ENCODE assay signal across 2 cellular contexts in the genomic region with DNA sequence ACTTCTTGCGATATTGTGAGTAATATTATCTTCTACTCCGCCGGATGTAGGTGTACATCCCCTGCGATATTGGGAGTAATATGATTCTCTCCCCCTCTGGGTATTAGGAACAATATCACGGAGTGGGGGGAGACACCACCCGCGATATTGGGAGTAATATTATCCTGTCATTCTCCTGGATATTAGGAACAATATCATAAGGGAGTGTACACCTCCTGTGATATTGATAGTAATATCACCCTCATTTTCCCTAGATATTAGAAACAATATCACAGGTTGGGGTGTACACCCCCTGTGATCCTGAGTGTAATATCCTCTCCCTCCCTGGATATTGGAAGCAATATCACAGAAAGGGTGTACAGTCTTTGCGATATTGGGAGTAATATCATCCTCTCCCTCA.
TF ChIP-seq lines count a peak whose summit lies in the region.

No MANE protein-coding gene starts in this region.

TF ChIP-seq in HEK293, 187 proteins besides CTCF, POLR2A, EP300 and RAD21 (continued from another document):
- TF ChIP-seq, protein P1, sequence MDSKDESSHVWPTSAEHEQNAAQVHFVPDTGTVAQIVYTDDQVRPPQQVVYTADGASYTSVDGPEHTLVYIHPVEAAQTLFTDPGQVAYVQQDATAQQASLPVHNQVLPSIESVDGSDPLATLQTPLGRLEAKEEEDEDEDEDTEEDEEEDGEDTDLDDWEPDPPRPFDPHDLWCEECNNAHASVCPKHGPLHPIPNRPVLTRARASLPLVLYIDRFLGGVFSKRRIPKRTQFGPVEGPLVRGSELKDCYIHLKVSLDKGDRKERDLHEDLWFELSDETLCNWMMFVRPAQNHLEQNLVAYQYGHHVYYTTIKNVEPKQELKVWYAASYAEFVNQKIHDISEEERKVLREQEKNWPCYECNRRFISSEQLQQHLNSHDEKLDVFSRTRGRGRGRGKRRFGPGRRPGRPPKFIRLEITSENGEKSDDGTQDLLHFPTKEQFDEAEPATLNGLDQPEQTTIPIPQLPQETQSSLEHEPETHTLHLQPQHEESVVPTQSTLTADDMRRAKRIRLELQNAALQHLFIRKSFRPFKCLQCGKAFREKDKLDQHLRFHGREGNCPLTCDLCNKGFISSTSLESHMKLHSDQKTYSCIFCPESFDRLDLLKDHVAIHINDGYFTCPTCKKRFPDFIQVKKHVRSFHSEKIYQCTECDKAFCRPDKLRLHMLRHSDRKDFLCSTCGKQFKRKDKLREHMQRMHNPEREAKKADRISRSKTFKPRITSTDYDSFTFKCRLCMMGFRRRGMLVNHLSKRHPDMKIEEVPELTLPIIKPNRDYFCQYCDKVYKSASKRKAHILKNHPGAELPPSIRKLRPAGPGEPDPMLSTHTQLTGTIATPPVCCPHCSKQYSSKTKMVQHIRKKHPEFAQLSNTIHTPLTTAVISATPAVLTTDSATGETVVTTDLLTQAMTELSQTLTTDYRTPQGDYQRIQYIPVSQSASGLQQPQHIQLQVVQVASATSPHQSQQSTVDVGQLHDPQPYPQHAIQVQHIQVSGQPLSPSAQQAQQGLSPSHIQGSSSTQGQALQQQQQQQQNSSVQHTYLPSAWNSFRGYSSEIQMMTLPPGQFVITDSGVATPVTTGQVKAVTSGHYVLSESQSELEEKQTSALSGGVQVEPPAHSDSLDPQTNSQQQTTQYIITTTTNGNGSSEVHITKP (tag by site-specific recombination; IDR thresholded peaks at IDR 0.05): peak; percentile 71
- no peak for TF ChIP-seq HOXA7 (CRISPR knock-in tag; IDR thresholded peaks at IDR 0.05; ENCODE audit: borderline replicate concordance)

TF ChIP-seq in K562, 482 proteins besides CTCF, POLR2A, EP300 and RAD21 (continued from another document):
- TF ChIP-seq, protein P2, sequence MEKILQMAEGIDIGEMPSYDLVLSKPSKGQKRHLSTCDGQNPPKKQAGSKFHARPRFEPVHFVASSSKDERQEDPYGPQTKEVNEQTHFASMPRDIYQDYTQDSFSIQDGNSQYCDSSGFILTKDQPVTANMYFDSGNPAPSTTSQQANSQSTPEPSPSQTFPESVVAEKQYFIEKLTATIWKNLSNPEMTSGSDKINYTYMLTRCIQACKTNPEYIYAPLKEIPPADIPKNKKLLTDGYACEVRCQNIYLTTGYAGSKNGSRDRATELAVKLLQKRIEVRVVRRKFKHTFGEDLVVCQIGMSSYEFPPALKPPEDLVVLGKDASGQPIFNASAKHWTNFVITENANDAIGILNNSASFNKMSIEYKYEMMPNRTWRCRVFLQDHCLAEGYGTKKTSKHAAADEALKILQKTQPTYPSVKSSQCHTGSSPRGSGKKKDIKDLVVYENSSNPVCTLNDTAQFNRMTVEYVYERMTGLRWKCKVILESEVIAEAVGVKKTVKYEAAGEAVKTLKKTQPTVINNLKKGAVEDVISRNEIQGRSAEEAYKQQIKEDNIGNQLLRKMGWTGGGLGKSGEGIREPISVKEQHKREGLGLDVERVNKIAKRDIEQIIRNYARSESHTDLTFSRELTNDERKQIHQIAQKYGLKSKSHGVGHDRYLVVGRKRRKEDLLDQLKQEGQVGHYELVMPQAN (IDR thresholded peaks at IDR 0.05; ENCODE audit: borderline replicate concordance): no peak
- TF ChIP-seq, protein P1 (IDR thresholded peaks at IDR 0.05; ENCODE audit: partially characterized antibody): peak; percentile 61
- TF ChIP-seq KHSRP (IDR thresholded peaks at IDR 0.05) (no peak), MYNN (IDR thresholded peaks at IDR 0.05) (no peak), MYNN (CRISPR knock-in tag; IDR thresholded peaks at IDR 0.05) (no peak), PRPF4 (IDR thresholded peaks at IDR 0.05; ENCODE audit: insufficient read depth, low read depth, low read length, poor library complexity, severe bottlenecking) (no peak), SP1 (CRISPR knock-in tag; IDR thresholded peaks at IDR 0.05) (no peak)
TF ChIP-seq in K562: peak in this region for 1.
